Comparison of ENCODE assay signal across 8 cellular contexts in genomic region chr17:27481327-27481726, GRCh38. TPM values are rescaled to one million over a fixed set of nuclear protein-coding genes. Genes with fewer than 3 reads are reported as not detected.
DNase-seq lines count a peak whose midpoint lies in the region; ATAC-seq and TF ChIP-seq lines count a peak whose summit lies in the region.

No MANE protein-coding gene starts in this region.

- no peaks in the 10 kb centered on the region for H3K9me3 Mint-ChIP-seq in activated T-cell treated with anti-CD3 and anti-CD28 coated beads, Interleukin-2, amount 50 U/mL, for 4 hours

- no peaks in the 10 kb centered on the region for H3K36me3 Mint-ChIP-seq in activated T-cell treated with anti-CD3 and anti-CD28 coated beads, Interleukin-2, amount 50 U/mL, for 4 hours (ENCODE audit: insufficient read depth)

- H3K27me3 Mint-ChIP-seq in activated T-cell treated with anti-CD3 and anti-CD28 coated beads, Interleukin-2, amount 50 U/mL, for 4 hours (ENCODE audit: low read depth): no peaks in the 10 kb centered on the region

- H3K4me3 Mint-ChIP-seq in activated T-cell treated with anti-CD3 and anti-CD28 coated beads, Interleukin-2, amount 50 U/mL, for 4 hours: no peak overlapping the region

- ATAC-seq in GM19351 (IDR thresholded peaks at IDR 0.05; ENCODE audit: unreplicated experiment) (peak; percentile 61), HG03159 (IDR thresholded peaks at IDR 0.05; ENCODE audit: unreplicated experiment) (peak; percentile 57)
- ATAC-seq in activated T-cell treated with anti-CD3 and anti-CD28 coated beads, Interleukin-2, amount 50 U/mL, for 4 hours: peak; percentile 71 to 80

- H3K4me1 Mint-ChIP-seq in activated T-cell treated with anti-CD3 and anti-CD28 coated beads, Interleukin-2, amount 50 U/mL, for 4 hours (ENCODE audit: low read depth): peaks cover 46% of the 10 kb centered on the region

- no peak for TF ChIP-seq CTCF in GM20000 (IDR thresholded peaks at IDR 0.05; ENCODE audit: extremely low read depth, missing control alignments)

- DNase-seq in activated T-cell treated with anti-CD3 and anti-CD28 coated beads, Interleukin-2, amount 50 U/mL, for 4 hours: peak; percentile 23
- DNase-seq in stimulated activated CD8-positive, alpha-beta memory T cell treated with anti-CD3 and anti-CD28 coated beads, Interleukin-12 subunit alpha, Interleukin-12 subunit beta, amount 100 ng/mL, for 1 hour (ENCODE audit: low read depth): peak; percentile 27
- DNase-seq in GM20000 (ENCODE audit: low spot score) (no peak), NCI-H345 (lab: John Stamatoyannopoulos, UW) (no peak), CD1c-positive myeloid dendritic cell (ENCODE audit: extremely low spot score) (no peak), NCI-H1092 (lab: John Stamatoyannopoulos, UW) (no peak)

RNA-seq across cellular contexts. Expression of gene KSR1, which starts 25.1 kb away (rescaled TPM):
- total RNA-seq in activated T-cell treated with anti-CD3 and anti-CD28 coated beads, Interleukin-2, amount 50 U/mL, for 4 hours: 10 to 100 TPM; 52.1 to 63.5 (median 56.8) TPM

Comparison
In these comparisons a context has a peak if more than half of its experiments do, and no peak if none do; other contexts are left out.
1. DNase-seq: peak in activated T-cell treated with anti-CD3 and anti-CD28 coated beads, Interleukin-2, amount 50 U/mL, for 4 hours (single experiment) and stimulated activated CD8-positive, alpha-beta memory T cell treated with anti-CD3 and anti-CD28 coated beads, Interleukin-12 subunit alpha, Interleukin-12 subunit beta, amount 100 ng/mL, for 1 hour (single experiment); none in GM20000 (single experiment), NCI-H345 (single experiment), CD1c-positive myeloid dendritic cell (single experiment) and NCI-H1092 (single experiment).
2. Peak in every context shown above with its lines, with median percentiles within 50 percentile points of each other: ATAC-seq.